Comparison of ENCODE assay signal across 8 cellular contexts in the genomic region with DNA sequence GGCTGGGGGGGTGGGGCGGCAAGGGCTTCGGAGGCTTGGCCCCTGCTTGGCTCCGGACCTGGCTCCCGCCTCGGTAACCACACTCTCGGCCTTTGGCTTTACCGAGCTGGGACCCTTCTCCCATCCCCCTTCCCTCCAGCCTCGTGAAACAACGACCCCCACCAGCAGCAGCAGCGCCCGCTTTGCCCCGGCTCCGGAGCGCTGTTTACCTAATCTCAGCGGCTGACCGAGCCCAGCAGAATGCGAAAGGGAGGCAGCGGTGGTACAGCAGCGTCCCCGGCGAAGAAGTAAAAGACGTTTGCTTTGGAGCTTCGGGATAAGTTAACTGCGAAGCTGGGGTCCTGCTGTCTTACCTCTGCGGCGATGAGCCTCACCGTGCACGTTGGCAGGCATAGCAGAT. TPM values are rescaled to one million over a fixed set of nuclear protein-coding genes. Genes with fewer than 3 reads are reported as not detected.
DNase-seq lines count a peak whose midpoint lies in the region; ATAC-seq and TF ChIP-seq lines count a peak whose summit lies in the region.

No MANE protein-coding gene starts in this region.

- TF ChIP-seq CTCF in WERI-Rb-1 (IDR thresholded peaks at IDR 0.05; ENCODE audit: low read depth, low read length) (no peak), fibroblast of lung (conservative IDR thresholded peaks at IDR 0.05 in 1 of 2, IDR thresholded peaks at IDR 0.05 in 1 of 2; ENCODE audit: low read depth in 1 of 2, low read length in 2 of 2) (peak in 1 of 2 donors; percentile 5)

- H3K27ac ChIP-seq in WERI-Rb-1: no peak overlapping the region
- H3K27ac ChIP-seq in fibroblast of lung (ENCODE audit: insufficient read depth, low read length): peak overlapping the region; percentile 14

- H3K27ac Mint-ChIP-seq in activated CD4-positive, alpha-beta T cell treated with anti-CD3 and anti-CD28 coated beads for 36 hours: no peak overlapping the region
- peak overlapping the region in 1 of 2 donors; percentile 62 for H3K27ac Mint-ChIP-seq in natural killer cell treated with Interleukin-12 subunit alpha and Interleukin-12 subunit beta and Interleukin-15 and Interleukin-18, amount 100 ng/mL, for 72 hours

- H2AFZ ChIP-seq in fibroblast of lung (ENCODE audit: low read length): peak overlapping the region; percentile 86

- H3K36me3 Mint-ChIP-seq in activated CD4-positive, alpha-beta T cell treated with anti-CD3 and anti-CD28 coated beads for 36 hours (ENCODE audit: low read depth): peaks cover 2% of the 10 kb centered on the region
- H3K36me3 Mint-ChIP-seq in natural killer cell treated with Interleukin-12 subunit alpha and Interleukin-12 subunit beta and Interleukin-15 and Interleukin-18, amount 100 ng/mL, for 72 hours: peaks cover 11% of the 10 kb centered on the region

- H3K4me1 ChIP-seq in fibroblast of lung (ENCODE audit: control insufficient read depth, extremely low read depth, insufficient read depth, low read length): peaks cover 3% of the 10 kb centered on the region

- peaks cover 60% of the 10 kb centered on the region for H3K27me3 Mint-ChIP-seq in activated CD4-positive, alpha-beta T cell treated with anti-CD3 and anti-CD28 coated beads for 36 hours
- H3K27me3 Mint-ChIP-seq in natural killer cell treated with Interleukin-12 subunit alpha and Interleukin-12 subunit beta and Interleukin-15 and Interleukin-18, amount 100 ng/mL, for 72 hours: peaks cover 36 to 39% of the 10 kb centered on the region in 2 donors

- H3K9me3 ChIP-seq in WERI-Rb-1 (ENCODE audit: severe bottlenecking) (no peaks in the 10 kb centered on the region), fibroblast of lung (ENCODE audit: control insufficient read depth, insufficient read depth, low read depth, low read length) (no peaks in the 10 kb centered on the region)

- H4K20me1 ChIP-seq in fibroblast of lung (ENCODE audit: control insufficient read depth, extremely low read depth, insufficient read depth, low read length): no peaks in the 10 kb centered on the region

- CTCF ChIA-PET in activated CD4-positive, alpha-beta T cell treated with anti-CD3 and anti-CD28 coated beads for 36 hours (lab: Charles Lee): interaction anchor here (0.7 kb wide), 1 partner anchor 672 kb away, joined by 3 read pairs; no protein-coding TSS in a partner anchor

- peak overlapping the region; percentile 100 for H3K4me2 ChIP-seq in fibroblast of lung (ENCODE audit: extremely low read depth, insufficient read depth, low read length)

- peak overlapping the region; percentile 50 for H3K4me3 Mint-ChIP-seq in activated CD4-positive, alpha-beta T cell treated with anti-CD3 and anti-CD28 coated beads for 36 hours
- peak overlapping the region; percentile 90 for H3K4me3 Mint-ChIP-seq in natural killer cell treated with Interleukin-12 subunit alpha and Interleukin-12 subunit beta and Interleukin-15 and Interleukin-18, amount 100 ng/mL, for 72 hours

- peaks cover 9% of the 10 kb centered on the region for H3K27me3 ChIP-seq in WERI-Rb-1 (ENCODE audit: insufficient read depth, low read depth, severe bottlenecking)
- H3K27me3 ChIP-seq in fibroblast of lung (ENCODE audit: control insufficient read depth, insufficient read depth, low read length): peaks cover 3% of the 10 kb centered on the region

- H3K9ac ChIP-seq in fibroblast of lung (ENCODE audit: insufficient read depth, low read length): peak overlapping the region; percentile 70

- intact Hi-C loops in activated CD4-positive, alpha-beta T cell treated with anti-CD3 and anti-CD28 coated beads for 36 hours (cut with DNase I, micrococcal nuclease): loop anchor here in 1 of 2 experiments (5.0 kb wide), 1 partner anchor 1100 kb away; no protein-coding TSS in a partner anchor

- no peak for ATAC-seq in activated CD4-positive, alpha-beta T cell treated with anti-CD3 and anti-CD28 coated beads for 36 hours
- ATAC-seq in natural killer cell treated with Interleukin-12 subunit alpha and Interleukin-12 subunit beta and Interleukin-15 and Interleukin-18, amount 100 ng/mL, for 72 hours: no peak
- ATAC-seq in GM21825 (IDR thresholded peaks at IDR 0.05; ENCODE audit: unreplicated experiment): no peak

- peak; percentile 25 for DNase-seq in activated CD4-positive, alpha-beta T cell treated with anti-CD3 and anti-CD28 coated beads for 36 hours
- no peak for DNase-seq in activated CD4-positive, alpha-beta T cell treated with anti-CD3 and anti-CD28 coated beads, Interleukin-2, amount 50 U/mL, for 4 hours
- DNase-seq in WERI-Rb-1 (peak; percentile 38), fibroblast of lung (ENCODE audit: low read depth in 2 of 2) (peak; percentile 30 to 32), NOMO-1 treated with dmso at 0.1 percent for 144 hours (lab: John Stamatoyannopoulos, UW; ENCODE audit: unreplicated experiment) (no peak), NCI-H524 treated with DMSO at 0.1 percent for 48 hours (lab: John Stamatoyannopoulos, UW) (no peak)
- no peak for DNase-seq in natural killer cell treated with Interleukin-12 subunit alpha and Interleukin-12 subunit beta and Interleukin-15 and Interleukin-18, amount 100 ng/mL, for 72 hours (ENCODE audit: low spot score)

- H3K9me3 Mint-ChIP-seq in activated CD4-positive, alpha-beta T cell treated with anti-CD3 and anti-CD28 coated beads for 36 hours (ENCODE audit: low read depth): no peaks in the 10 kb centered on the region
- H3K9me3 Mint-ChIP-seq in natural killer cell treated with Interleukin-12 subunit alpha and Interleukin-12 subunit beta and Interleukin-15 and Interleukin-18, amount 100 ng/mL, for 72 hours: no peaks in the 10 kb centered on the region

- peaks cover 16% of the 10 kb centered on the region for H3K4me1 Mint-ChIP-seq in activated CD4-positive, alpha-beta T cell treated with anti-CD3 and anti-CD28 coated beads for 36 hours
- H3K4me1 Mint-ChIP-seq in natural killer cell treated with Interleukin-12 subunit alpha and Interleukin-12 subunit beta and Interleukin-15 and Interleukin-18, amount 100 ng/mL, for 72 hours (ENCODE audit: low read depth in 2 of 2): peaks cover 18 to 21% of the 10 kb centered on the region in 2 donors

- peaks cover 6% of the 10 kb centered on the region for H3K79me2 ChIP-seq in fibroblast of lung (ENCODE audit: control insufficient read depth, insufficient read depth, low read length)

- POLR2A ChIA-PET in activated CD4-positive, alpha-beta T cell treated with anti-CD3 and anti-CD28 coated beads for 36 hours (lab: Charles Lee): no interaction called here

- peak overlapping the region; percentile 70 for H3K4me3 ChIP-seq in WERI-Rb-1 (ENCODE audit: low read depth, low read length)
- H3K4me3 ChIP-seq in fibroblast of lung (replicated peaks in 1 of 4; ENCODE audit: control extremely low read depth in 1 of 4, insufficient read depth in 1 of 4, low read depth in 3 of 4, low read length in 4 of 4): peak overlapping the region; percentile 61 to 79 (median 74)

- no peaks in the 10 kb centered on the region for H3K36me3 ChIP-seq in WERI-Rb-1
- no peaks in the 10 kb centered on the region for H3K36me3 ChIP-seq in fibroblast of lung (ENCODE audit: control insufficient read depth, insufficient read depth, low read length)

RNA-seq across cellular contexts. Expression of a gene that starts 2.0 kb away (rescaled TPM):
- under 1 TPM; 0.39 to 0.57 TPM for total RNA-seq in activated CD4-positive, alpha-beta T cell treated with anti-CD3 and anti-CD28 coated beads for 36 hours
- 15.2 and 19.2 TPM in 2 replicates for total RNA-seq in fibroblast of lung
- 13.6 and 14.1 TPM in 2 replicates for polyA plus RNA-seq in fibroblast of lung
- 11.6 and 11.7 TPM in 2 replicates for polyA plus RNA-seq in fibroblast of lung (2012)
- 33.7 and 72.6 TPM in 2 replicates for polyA minus RNA-seq in fibroblast of lung (ENCODE audit: low replicate concordance)
- total RNA-seq in natural killer cell treated with Interleukin-12 subunit alpha and Interleukin-12 subunit beta and Interleukin-15 and Interleukin-18, amount 100 ng/mL, for 72 hours: 1 to 10 TPM; 6.9 to 9.0 TPM

Comparison
In these comparisons a context has a peak if more than half of its experiments do, and no peak if none do; other contexts are left out.
1. DNase-seq: peak in activated CD4-positive, alpha-beta T cell treated with anti-CD3 and anti-CD28 coated beads for 36 hours (single experiment), WERI-Rb-1 (single experiment) and fibroblast of lung (2 of 2); none in activated CD4-positive, alpha-beta T cell treated with anti-CD3 and anti-CD28 coated beads, Interleukin-2, amount 50 U/mL, for 4 hours (0 of 2), natural killer cell treated with Interleukin-12 subunit alpha and Interleukin-12 subunit beta and Interleukin-15 and Interleukin-18, amount 100 ng/mL, for 72 hours (single experiment), NOMO-1 treated with dmso at 0.1 percent for 144 hours (single experiment) and NCI-H524 treated with DMSO at 0.1 percent for 48 hours (single experiment).
2. RNA of a gene that starts 2.0 kb away (total RNA-seq): 15.2 to 19.2 TPM in fibroblast of lung and 6.9 to 9.0 TPM in natural killer cell treated with Interleukin-12 subunit alpha and Interleukin-12 subunit beta and Interleukin-15 and Interleukin-18, amount 100 ng/mL, for 72 hours; 0.39 to 0.57 TPM in activated CD4-positive, alpha-beta T cell treated with anti-CD3 and anti-CD28 coated beads for 36 hours; every median in the first group is over 4 times any median in the second.